ENCODE assay signal across 8 cellular contexts in the genomic region with DNA sequence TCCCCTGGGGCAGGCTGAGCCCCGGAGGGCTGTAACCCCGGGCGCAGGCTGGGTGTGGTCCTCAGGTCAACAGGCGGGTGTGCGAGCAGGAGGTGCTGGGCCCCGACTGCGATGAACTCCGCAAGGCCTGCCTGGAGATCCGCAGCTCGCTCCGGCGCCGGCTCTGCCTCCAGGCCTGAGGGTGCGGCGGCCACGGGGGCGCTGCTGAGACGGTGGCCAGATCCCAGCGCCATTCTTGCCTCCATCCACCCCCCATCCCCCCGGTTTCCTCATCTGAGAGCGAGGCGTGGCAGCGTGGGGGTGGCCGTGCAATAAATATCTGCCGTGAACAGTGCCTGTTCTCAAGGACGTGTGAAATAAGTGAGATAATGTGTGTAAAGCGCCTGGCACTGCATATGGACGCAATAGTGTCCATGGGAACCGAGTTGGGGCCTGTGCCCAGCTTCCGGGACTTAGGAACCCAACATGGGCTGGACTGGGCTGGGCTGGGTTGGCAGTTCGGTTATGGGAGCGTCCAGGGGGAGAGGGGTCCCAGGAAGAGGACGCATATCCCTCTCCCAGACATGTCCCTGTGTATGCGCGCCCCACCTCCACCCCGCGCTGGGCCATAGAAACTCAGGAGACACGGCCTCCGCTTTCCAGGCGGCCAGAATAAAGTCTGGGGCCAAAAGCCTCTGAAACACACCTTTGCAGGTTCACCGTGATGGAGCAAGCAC. TPM values are rescaled to one million over a fixed set of nuclear protein-coding genes. Genes with fewer than 3 reads are reported as not detected.
DNase-seq lines count a peak whose midpoint lies in the region; ATAC-seq, FAIRE-seq and TF ChIP-seq lines count a peak whose summit lies in the region.

No MANE protein-coding gene starts in this region.

- no peak for FAIRE-seq in pancreas (lab: Jason Lieb, UNC)

- H3K4me3 ChIP-seq in pancreas = peak overlapping the region; percentile 38 to 70 (median 42)

- H3K27ac ChIP-seq in RWPE1 (peak overlapping the region; percentile 90), pancreas (peak overlapping the region; percentile 80 to 90 (median 87))

- ATAC-seq in HG03354 (IDR thresholded peaks at IDR 0.05; ENCODE audit: poor library complexity, severe bottlenecking, unreplicated experiment) (peak; percentile 5), left ventricle myocardium superior (peak; percentile 62), pancreas (peak; percentile 42 to 64 (median 58))

- H3K36me3 ChIP-seq in pancreas = no peaks in the 10 kb centered on the region

- intact Hi-C loops in left ventricle myocardium superior (cut with micrococcal nuclease) = no loop called here
- intact Hi-C loops in pancreas (cut with DNase I) = no loop called here

- peak; percentile 17 for DNase-seq in NCI-H2171 treated with DMSO at 0.1 percent for 48 hours (lab: John Stamatoyannopoulos, UW)
- no peak for DNase-seq in NCI-H2171 (lab: John Stamatoyannopoulos, UW)
- DNase-seq in RWPE1 (ENCODE audit: low spot score) = peak; percentile 61
- peak in 55 of 58 donors; percentile 21 to 78 (median 55) for DNase-seq in anterior cingulate cortex (lab: John Stamatoyannopoulos, UW)
- DNase-seq in left ventricle myocardium superior = peak; percentile 87
- peak; percentile 70 to 89 (median 76) for DNase-seq in pancreas
- no peak for DNase-seq in DMS114 treated with DMSO at 0.1 percent for 48 hours (lab: John Stamatoyannopoulos, UW; ENCODE audit: unreplicated experiment)

- H3K27me3 ChIP-seq in pancreas = no peaks in the 10 kb centered on the region

- CTCF ChIA-PET in RWPE1 (lab: Yijun Ruan, JAX) = interaction anchor here (0.6 to 1.3 kb wide), 5 partner anchors 9 to 72 kb away, joined by 3 to 6 read pairs (median 3); no protein-coding TSS in a partner anchor

- peaks cover 0 to 9% (median 0%) of the 10 kb centered on the region in 3 donors for H3K4me1 ChIP-seq in pancreas

- peak; percentile 71 for TF ChIP-seq CTCF in RWPE1 (conservative IDR thresholded peaks at IDR 0.05; ENCODE audit: low read depth)
- peak in 3 of 4 donors; percentile 9 to 19 (median 15) for TF ChIP-seq CTCF in pancreas (IDR thresholded peaks at IDR 0.05)

- POLR2A ChIA-PET in RWPE1 (lab: Yijun Ruan, JAX; ENCODE audit: low non-redundant PET) = interaction anchor here (0.5 to 1.0 kb wide), 3 partner anchors 11 to 193 kb away, joined by 3 to 7 read pairs (median 3); a partner anchor contains a TSS

- no peaks in the 10 kb centered on the region for H3K9me3 ChIP-seq in pancreas

- WGBS in pancreas, 2 donors = 5 to 9% methylated on average over 41 of the region's 41 CpGs

RNA-seq across cellular contexts. Expression of a gene that starts 15.0 kb away (rescaled TPM):
- 7.1 TPM for total RNA-seq in left ventricle myocardium superior
- 1 to 10 TPM; 5.0 to 8.8 (median 6.7) TPM for total RNA-seq in pancreas
- polyA plus RNA-seq in pancreas = 1 to 10 TPM; 5.8 to 7.5 TPM

RNA-seq across cellular contexts. Expression of a gene that starts 37.4 kb away (rescaled TPM):
- total RNA-seq in left ventricle myocardium superior = 8.8 TPM
- total RNA-seq in pancreas = 1 to 10 TPM; 6.5 to 10.0 (median 8.0) TPM
- polyA plus RNA-seq in pancreas = 10 to 100 TPM; 22.4 to 43.3 TPM

RNA-seq across cellular contexts. Expression of a gene that starts 38.2 kb away (rescaled TPM):
- total RNA-seq in left ventricle myocardium superior (not detected), pancreas (not detected)
- polyA plus RNA-seq in pancreas = not detected

RNA-seq across cellular contexts. Expression of a gene that starts 50.7 kb away (rescaled TPM):
- total RNA-seq in left ventricle myocardium superior (not detected), pancreas (under 1 TPM in 1 of 6 donors, not detected in 5; 0.35 TPM)
- not detected for polyA plus RNA-seq in pancreas

Comparison
In these comparisons a context has a peak if more than half of its experiments do, and no peak if none do; other contexts are left out.
1. DNase-seq: peak in NCI-H2171 treated with DMSO at 0.1 percent for 48 hours (single experiment), RWPE1 (single experiment), anterior cingulate cortex (55 of 58), left ventricle myocardium superior (single experiment) and pancreas (6 of 6); none in NCI-H2171 (single experiment) and DMS114 treated with DMSO at 0.1 percent for 48 hours (single experiment).
2. ATAC-seq: peak in every context shown above with its lines; median percentile 62 in left ventricle myocardium superior; 58 in pancreas; 5 in HG03354.